In the genomic region with DNA sequence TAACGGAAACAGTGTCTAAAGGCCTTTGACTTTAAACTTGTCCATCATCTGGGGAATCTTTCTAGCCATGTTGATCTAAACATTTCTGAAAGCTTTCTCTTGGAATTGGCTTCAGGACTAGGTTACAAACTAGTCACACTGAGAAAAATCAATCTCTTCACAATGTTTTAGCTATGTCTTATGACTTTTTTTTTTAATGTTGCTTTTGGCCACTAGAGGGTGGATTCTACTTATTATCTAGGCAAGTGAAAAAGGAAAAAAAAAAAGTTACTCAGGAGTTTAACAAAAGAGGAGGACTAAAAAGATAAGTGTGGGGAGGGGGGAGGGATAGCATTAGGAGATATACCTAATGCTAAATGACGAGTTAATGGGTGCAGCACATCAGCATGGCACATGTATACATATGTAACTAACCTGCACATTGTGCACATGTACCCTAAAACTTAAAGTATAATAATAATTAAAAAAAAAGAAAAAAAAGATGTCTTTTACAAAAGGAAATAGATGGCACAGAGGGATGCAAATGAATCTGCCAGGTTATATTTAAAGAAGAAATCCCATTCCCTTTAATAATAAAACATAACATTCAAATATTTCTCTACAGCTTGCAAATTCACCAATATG, we compare ENCODE assay signal across 8 cellular contexts.
DNase-seq lines count a peak whose midpoint lies in the region; ATAC-seq and TF ChIP-seq lines count a peak whose summit lies in the region.

No MANE protein-coding gene starts in this region.

- H4K20me1 ChIP-seq in neural progenitor cell (ENCODE audit: low read depth), result no peaks in the 10 kb centered on the region

- H3K27me3 Mint-ChIP-seq in neural progenitor cell (ENCODE audit: insufficient read depth, low read depth) (peaks cover 2% of the 10 kb centered on the region), T-cell (peaks cover 3 to 4% of the 10 kb centered on the region in 2 donors)
- H3K27me3 Mint-ChIP-seq in activated T-helper 17 cell treated with anti-CD3 and anti-CD28 coated beads, Interleukin-2, amount 50 U/mL, for 72 hours, result peaks cover 10% of the 10 kb centered on the region

- CTCF ChIA-PET in T-cell (lab: Charles Lee), result no interaction called here

- no peak overlapping the region for H3K4me3 ChIP-seq in dorsolateral prefrontal cortex
- H3K4me3 ChIP-seq in neural progenitor cell, result no peak overlapping the region

- H3K27ac ChIP-seq in dorsolateral prefrontal cortex, result peak overlapping the region in 1 of 59 donors; percentile 14
- no peak overlapping the region for H3K27ac ChIP-seq in neural progenitor cell

- H3K9me3 Mint-ChIP-seq in neural progenitor cell (no peaks in the 10 kb centered on the region), T-cell (peaks cover 0 to 4% (median 0%) of the 10 kb centered on the region in 3 donors)
- H3K9me3 Mint-ChIP-seq in activated T-helper 17 cell treated with anti-CD3 and anti-CD28 coated beads, Interleukin-2, amount 50 U/mL, for 72 hours, result no peaks in the 10 kb centered on the region

- no peaks in the 10 kb centered on the region for H3K79me2 ChIP-seq in neural progenitor cell (ENCODE audit: low read depth)

- H3K27ac Mint-ChIP-seq in neural progenitor cell, result no peak overlapping the region
- H3K27ac Mint-ChIP-seq in T-cell, result no peak overlapping the region
- no peak overlapping the region for H3K27ac Mint-ChIP-seq in activated T-helper 17 cell treated with anti-CD3 and anti-CD28 coated beads, Interleukin-2, amount 50 U/mL, for 72 hours

- H2AFZ ChIP-seq in neural progenitor cell (replicated peaks), result no peak overlapping the region

- POLR2A ChIA-PET in T-cell (lab: Charles Lee), result no interaction called here

- TF ChIP-seq CTCF in dorsolateral prefrontal cortex (IDR thresholded peaks at IDR 0.05 in 54 of 56, conservative IDR thresholded peaks at IDR 0.05 in 2 of 56; ENCODE audit: low read depth in 1 of 56, partially characterized antibody in 56 of 56) (peak; percentile 39 to 77 (median 64)), neural progenitor cell (IDR thresholded peaks at IDR 0.05) (peak; percentile 62)

- no peak overlapping the region for H3K4me3 Mint-ChIP-seq in neural progenitor cell
- no peak overlapping the region for H3K4me3 Mint-ChIP-seq in T-cell
- no peak overlapping the region for H3K4me3 Mint-ChIP-seq in activated T-helper 17 cell treated with anti-CD3 and anti-CD28 coated beads, Interleukin-2, amount 50 U/mL, for 72 hours

- H3K36me3 Mint-ChIP-seq in neural progenitor cell (no peaks in the 10 kb centered on the region), T-cell (no peaks in the 10 kb centered on the region)
- H3K36me3 Mint-ChIP-seq in activated T-helper 17 cell treated with anti-CD3 and anti-CD28 coated beads, Interleukin-2, amount 50 U/mL, for 72 hours (ENCODE audit: low read depth), result no peaks in the 10 kb centered on the region

- no peaks in the 10 kb centered on the region for H3F3A ChIP-seq in neural progenitor cell (ENCODE audit: low read depth)

- intact Hi-C loops in dorsolateral prefrontal cortex (cut with DNase I), result loop anchor here (1.0 to 5.0 kb wide), 3 partner anchors 155 to 286 kb away; no protein-coding TSS in a partner anchor

- no peaks in the 10 kb centered on the region for H3K36me3 ChIP-seq in neural progenitor cell

- H3K4me1 Mint-ChIP-seq in neural progenitor cell, result peaks cover 3% of the 10 kb centered on the region
- no peaks in the 10 kb centered on the region for H3K4me1 Mint-ChIP-seq in T-cell
- no peaks in the 10 kb centered on the region for H3K4me1 Mint-ChIP-seq in activated T-helper 17 cell treated with anti-CD3 and anti-CD28 coated beads, Interleukin-2, amount 50 U/mL, for 72 hours

- H3K4me2 ChIP-seq in neural progenitor cell, result no peak overlapping the region

- no peaks in the 10 kb centered on the region for H3K9me3 ChIP-seq in neural progenitor cell (ENCODE audit: low read depth)

- ATAC-seq in HG03139 (IDR thresholded peaks at IDR 0.05; ENCODE audit: unreplicated experiment), result no peak
- ATAC-seq in T-cell (replicated peaks in 1 of 4), result no peak
- ATAC-seq in activated T-helper 17 cell treated with anti-CD3 and anti-CD28 coated beads, Interleukin-2, amount 50 U/mL, for 72 hours (replicated peaks), result no peak

- no peak overlapping the region for H3K9ac ChIP-seq in neural progenitor cell

- DNase-seq in NCI-H748 (lab: John Stamatoyannopoulos, UW; ENCODE audit: unreplicated experiment), result peak; percentile 50
- DNase-seq in NCI-H748 treated with DMSO at 0.1 percent for 48 hours (lab: John Stamatoyannopoulos, UW), result no peak
- peak; percentile 2 for DNase-seq in NCI-H69 (lab: John Stamatoyannopoulos, UW)
- DNase-seq in dorsolateral prefrontal cortex, result no peak
- DNase-seq in neural progenitor cell (ENCODE audit: low spot score), result peak; percentile 44
- no peak for DNase-seq in T-cell

- H3K27me3 ChIP-seq in dorsolateral prefrontal cortex (no peaks in the 10 kb centered on the region), neural progenitor cell (no peaks in the 10 kb centered on the region)

- H3K4me1 ChIP-seq in neural progenitor cell, result no peaks in the 10 kb centered on the region

Comparison
In these comparisons a context has a peak if more than half of its experiments do, and no peak if none do; other contexts are left out.
1. DNase-seq: peak in NCI-H748 (single experiment), NCI-H69 (single experiment) and neural progenitor cell (single experiment); none in NCI-H748 treated with DMSO at 0.1 percent for 48 hours (single experiment), dorsolateral prefrontal cortex (0 of 10) and T-cell (0 of 34).